8 cellular contexts compared by ENCODE assay signal in genomic region chr10:132229834-132230556, GRCh38. TPM values are rescaled to one million over a fixed set of nuclear protein-coding genes. Genes with fewer than 3 reads are reported as not detected.
DNase-seq lines count a peak whose midpoint lies in the region; ATAC-seq and TF ChIP-seq lines count a peak whose summit lies in the region.

No MANE protein-coding gene starts in this region.

- H3K36me3 Mint-ChIP-seq in T-cell, result no peaks in the 10 kb centered on the region

- peak overlapping the region; percentile 25 for H3K4me3 ChIP-seq in fibroblast of villous mesenchyme (ENCODE audit: low read depth, low read length)

- no peak for TF ChIP-seq CTCF in fibroblast of villous mesenchyme (IDR thresholded peaks at IDR 0.05; ENCODE audit: insufficient read depth, low read depth, low read length)

- peak overlapping the region; percentile 89 to 98 for H3K27ac Mint-ChIP-seq in T-cell

- POLR2A ChIA-PET in T-cell (lab: Charles Lee), result no interaction called here

- no peaks in the 10 kb centered on the region for H3K9me3 Mint-ChIP-seq in T-cell

- H3K4me1 Mint-ChIP-seq in T-cell, result peaks cover 23 to 37% (median 36%) of the 10 kb centered on the region in 3 donors

- CTCF ChIA-PET in T-cell (lab: Charles Lee), result no interaction called here

- no peaks in the 10 kb centered on the region for H3K27me3 Mint-ChIP-seq in T-cell

- H3K4me3 Mint-ChIP-seq in T-cell, result peak overlapping the region; percentile 68 to 88 (median 80)

- ATAC-seq in T-cell (replicated peaks in 1 of 4) (peak; percentile 64 to 79 (median 72)), HG03280 (IDR thresholded peaks at IDR 0.05; ENCODE audit: unreplicated experiment) (no peak)

- DNase-seq in activated T-cell treated with anti-CD3 and anti-CD28 coated beads for 24 hours (ENCODE audit: low read depth) (peak; percentile 21), activated T-cell treated with anti-CD3 and anti-CD28 coated beads for 4 hours (no peak), T-cell (peak in 24 of 34 experiments; percentile 8 to 60 (median 27)), fibroblast of villous mesenchyme (ENCODE audit: low read depth) (peak; percentile 32), NCI-H1436 treated with DMSO at 0.1 percent for 48 hours (lab: John Stamatoyannopoulos, UW) (no peak), mesenteric fat pad (ENCODE audit: low spot score) (no peak)
- peak; percentile 22 to 40 for DNase-seq in stimulated activated CD4-positive, alpha-beta T cell treated with anti-CD3 and anti-CD28 coated beads, Interleukin-4, amount 100 ng/mL, for 48 hours (ENCODE audit: low read depth in 2 of 2)

RNA-seq across cellular contexts. Expression of gene DPYSL4, which starts 43.2 kb away (rescaled TPM):
- total RNA-seq in T-cell (1 to 10 TPM in 4 of 5 donors, under 1 TPM in 1; 0.66 to 3.9 (median 3.2) TPM), fibroblast of villous mesenchyme (under 0.01 and 0.86 TPM in 2 replicates), mesenteric fat pad (1.8 TPM)

Comparison
In these comparisons a context has a peak if more than half of its experiments do, and no peak if none do; other contexts are left out.
1. DNase-seq: peak in activated T-cell treated with anti-CD3 and anti-CD28 coated beads for 24 hours (single experiment), T-cell (24 of 34), fibroblast of villous mesenchyme (single experiment) and stimulated activated CD4-positive, alpha-beta T cell treated with anti-CD3 and anti-CD28 coated beads, Interleukin-4, amount 100 ng/mL, for 48 hours (2 of 2); none in activated T-cell treated with anti-CD3 and anti-CD28 coated beads for 4 hours (single experiment), NCI-H1436 treated with DMSO at 0.1 percent for 48 hours (single experiment) and mesenteric fat pad (single experiment).